ENCODE assay signal across 29 cellular contexts in genomic region chr15:27448234-27448633, GRCh38.
DNase-seq lines count a peak whose midpoint lies in the region; ATAC-seq, FAIRE-seq and TF ChIP-seq lines count a peak whose summit lies in the region.
"Had no signal": no experiment of that assay in that cellular context is flagged by ENCODE, and none has a peak within 500 bp of the region (broad histone marks: within the 10 kb centered on the region; RNA-seq: fewer than 3 reads in every experiment).

No MANE protein-coding gene starts in this region.

- H3K4me2 ChIP-seq in HepG2 (ENCODE audit: low read depth, low read length): no peak overlapping the region
- H3K4me2 ChIP-seq: BLaER1 had no signal

- no peak overlapping the region for H2AFZ ChIP-seq in HepG2 (ENCODE audit: low read length)

- H3K4me1 ChIP-seq in HepG2 (ENCODE audit: insufficient read depth, low read length) (no peaks in the 10 kb centered on the region), right lobe of liver (no peaks in the 10 kb centered on the region), esophagus muscularis mucosa (peaks cover 0 to 11% (median 7%) of the 10 kb centered on the region in 4 donors), foreskin keratinocyte (peaks cover 11% of the 10 kb centered on the region), suprapubic skin (peaks cover 17% of the 10 kb centered on the region), tibial nerve (no peaks in the 10 kb centered on the region), left ventricle myocardium inferior (no peaks in the 10 kb centered on the region)
- H3K4me1 ChIP-seq: BE2C, BLaER1 had no signal

- TF ChIP-seq CTCF in HepG2 (CRISPR knock-in tag; IDR thresholded peaks at IDR 0.05): no peak
- TF ChIP-seq CTCF in right lobe of liver (IDR thresholded peaks at IDR 0.05): no peak
- TF ChIP-seq CTCF in esophagus muscularis mucosa (IDR thresholded peaks at IDR 0.05): no peak
- no peak for TF ChIP-seq CTCF in foreskin keratinocyte (conservative IDR thresholded peaks at IDR 0.05)
- TF ChIP-seq CTCF in suprapubic skin (IDR thresholded peaks at IDR 0.05): no peak
- TF ChIP-seq CTCF in tibial nerve (IDR thresholded peaks at IDR 0.05): no peak
- TF ChIP-seq CTCF in left ventricle myocardium inferior (IDR thresholded peaks at IDR 0.05; ENCODE audit: borderline replicate concordance): no peak

- H3K4me3 ChIP-seq in HepG2 (replicated peaks in 1 of 3; ENCODE audit: insufficient read depth in 1 of 3, low read depth in 2 of 3, low read length in 3 of 3) (no peak overlapping the region), right lobe of liver (no peak overlapping the region), esophagus muscularis mucosa (no peak overlapping the region), suprapubic skin (no peak overlapping the region), tibial nerve (no peak overlapping the region), left ventricle myocardium inferior (no peak overlapping the region)
- H3K4me3 ChIP-seq: BLaER1, GM12878 had no signal

- in situ Hi-C loops in HepG2 (cut with HindIII; ENCODE audit: extremely low pct_ligation_motif_present, low pct_unique_long_range_greater_than_20kb): no loop called here

- TF ChIP-seq POLR2A in HepG2 (IDR thresholded peaks at IDR 0.05; ENCODE audit: insufficient read depth in 1 of 2, low read depth in 2 of 2, low read length in 2 of 2): no peak
- no peak for TF ChIP-seq POLR2A in right lobe of liver (IDR thresholded peaks at IDR 0.05)
- no peak for TF ChIP-seq POLR2A in esophagus muscularis mucosa (IDR thresholded peaks at IDR 0.05; ENCODE audit: low read depth)
- no peak for TF ChIP-seq POLR2A in suprapubic skin (IDR thresholded peaks at IDR 0.05)
- no peak for TF ChIP-seq POLR2A in tibial nerve (IDR thresholded peaks at IDR 0.05)

- H3K79me2 ChIP-seq in HepG2 (ENCODE audit: insufficient read depth, low read length): no peaks in the 10 kb centered on the region

- no peak for FAIRE-seq in HepG2 (lab: Jason Lieb, UNC)
- FAIRE-seq: A204.1, GM12878, GM12892, GM18507 had no signal

- BruUV-seq in HepG2 (replicated peaks; lab: Mats Ljungman, UMichigan): no TSS peak

- H3K36me3 Mint-ChIP-seq in activated T-cell treated with anti-CD3 and anti-CD28 coated beads, Interleukin-2, amount 50 U/mL, for 4 hours (ENCODE audit: insufficient read depth): no peaks in the 10 kb centered on the region
- H3K36me3 Mint-ChIP-seq: CD14-positive monocyte; CD4-positive, alpha-beta memory T cell; CD8-positive, alpha-beta memory T cell had no signal

- CTCF ChIA-PET in HepG2 (lab: Yijun Ruan, JAX; ENCODE audit: low intra/inter-chr PET ratio, low total read pairs): no interaction called here

- no peaks in the 10 kb centered on the region for H4K20me1 ChIP-seq in HepG2 (ENCODE audit: insufficient read depth, low read length)
- H4K20me1 ChIP-seq: BLaER1 had no signal

- WGBS in HepG2 (ENCODE audit: low lambda C conversion rate): under 1% methylated on average over 5 of the region's 5 CpGs
- WGBS in right lobe of liver (ENCODE audit: insufficient coverage, low coverage, low lambda C conversion rate, missing lambda C conversion rate): 61% methylated on average over 5 of the region's 5 CpGs
- WGBS in esophagus muscularis mucosa: 90% methylated on average over 5 of the region's 5 CpGs
- 65% methylated on average over 5 of the region's 5 CpGs for WGBS in suprapubic skin
- WGBS in tibial nerve, 2 donors: 82 to 89% methylated on average over 5 of the region's 5 CpGs

- H3K36me3 ChIP-seq in HepG2 (replicated peaks in 1 of 2; ENCODE audit: control insufficient read depth in 1 of 2, insufficient read depth in 2 of 2, low read length in 2 of 2) (no peaks in the 10 kb centered on the region), right lobe of liver (no peaks in the 10 kb centered on the region), esophagus muscularis mucosa (no peaks in the 10 kb centered on the region), suprapubic skin (no peaks in the 10 kb centered on the region), tibial nerve (no peaks in the 10 kb centered on the region), left ventricle myocardium inferior (no peaks in the 10 kb centered on the region)
- H3K36me3 ChIP-seq: BE2C, BLaER1 had no signal

- H3K27ac ChIP-seq in HepG2 (ENCODE audit: extremely low read length, insufficient read depth, low read length): no peak overlapping the region
- H3K27ac ChIP-seq in right lobe of liver: no peak overlapping the region
- no peak overlapping the region for H3K27ac ChIP-seq in esophagus muscularis mucosa (replicated peaks in 1 of 4)
- H3K27ac ChIP-seq in foreskin keratinocyte: peak overlapping the region; percentile 27
- peak overlapping the region; percentile 7 for H3K27ac ChIP-seq in suprapubic skin
- H3K27ac ChIP-seq in tibial nerve: no peak overlapping the region
- no peak overlapping the region for H3K27ac ChIP-seq in left ventricle myocardium inferior (replicated peaks)
- H3K27ac ChIP-seq: BLaER1 had no signal

- TF ChIP-seq EP300 in HepG2 (IDR thresholded peaks at IDR 0.05; ENCODE audit: low read depth in 2 of 2, low read length in 2 of 2) (no peak), HepG2 (CRISPR knock-in tag; IDR thresholded peaks at IDR 0.05; ENCODE audit: borderline replicate concordance) (no peak), esophagus muscularis mucosa (IDR thresholded peaks at IDR 0.05) (no peak), suprapubic skin (IDR thresholded peaks at IDR 0.05) (no peak), tibial nerve (IDR thresholded peaks at IDR 0.05) (no peak)

- H3K4me3 Mint-ChIP-seq in activated T-cell treated with anti-CD3 and anti-CD28 coated beads, Interleukin-2, amount 50 U/mL, for 4 hours: no peak overlapping the region
- H3K4me3 Mint-ChIP-seq: CD14-positive monocyte; CD4-positive, alpha-beta memory T cell; CD4-positive, CD25-positive, alpha-beta regulatory T cell; CD8-positive, alpha-beta memory T cell had no signal

- intact Hi-C loops in HepG2 (cut with micrococcal nuclease; ENCODE audit: unreplicated experiment) (no loop called here), right lobe of liver (cut with DNase I) (no loop called here), esophagus muscularis mucosa (cut with DNase I) (no loop called here), left ventricle myocardium inferior (cut with micrococcal nuclease) (no loop called here)

- H3K9me3 ChIP-seq in HepG2 (ENCODE audit: low read length) (peaks cover 16% of the 10 kb centered on the region), right lobe of liver (no peaks in the 10 kb centered on the region), esophagus muscularis mucosa (no peaks in the 10 kb centered on the region), suprapubic skin (no peaks in the 10 kb centered on the region), tibial nerve (peaks cover 0 to 7% (median 0%) of the 10 kb centered on the region in 4 donors), left ventricle myocardium inferior (replicated peaks) (peaks cover 5% of the 10 kb centered on the region)

- no peak overlapping the region for H3K9ac ChIP-seq in HepG2 (ENCODE audit: insufficient read depth, low read depth, low read length)
- H3K9ac ChIP-seq: BLaER1 had no signal

- no peaks in the 10 kb centered on the region for H3K27me3 Mint-ChIP-seq in activated T-cell treated with anti-CD3 and anti-CD28 coated beads, Interleukin-2, amount 50 U/mL, for 4 hours (ENCODE audit: low read depth)
- H3K27me3 Mint-ChIP-seq: CD4-positive, CD25-positive, alpha-beta regulatory T cell; CD8-positive, alpha-beta memory T cell had no signal

- H3K27me3 ChIP-seq in HepG2 (ENCODE audit: control insufficient read depth in 1 of 2, insufficient read depth in 2 of 2, low read length in 2 of 2) (no peaks in the 10 kb centered on the region), right lobe of liver (no peaks in the 10 kb centered on the region), esophagus muscularis mucosa (no peaks in the 10 kb centered on the region), foreskin keratinocyte (no peaks in the 10 kb centered on the region), suprapubic skin (no peaks in the 10 kb centered on the region), tibial nerve (no peaks in the 10 kb centered on the region), left ventricle myocardium inferior (ENCODE audit: low read depth) (no peaks in the 10 kb centered on the region)
- H3K27me3 ChIP-seq: BE2C, BLaER1 had no signal

- ATAC-seq in HepG2 (no peak), right lobe of liver (no peak), foreskin keratinocyte (no peak)
- ATAC-seq in activated T-cell treated with anti-CD3 and anti-CD28 coated beads, Interleukin-2, amount 50 U/mL, for 4 hours: no peak
- ATAC-seq: GM12878 had no signal

- POLR2A ChIA-PET in HepG2 (lab: Yijun Ruan, JAX): no interaction called here

- DNase-seq in HepG2 (ENCODE audit: low spot score): no peak
- DNase-seq in right lobe of liver: no peak
- peak; percentile 24 for DNase-seq in esophagus muscularis mucosa (ENCODE audit: extremely low spot score)
- DNase-seq in foreskin keratinocyte: no peak
- DNase-seq in suprapubic skin (ENCODE audit: low spot score in 2 of 2): no peak
- no peak for DNase-seq in tibial nerve (ENCODE audit: low spot score in 2 of 2)
- DNase-seq in activated T-cell treated with anti-CD3 and anti-CD28 coated beads, Interleukin-2, amount 50 U/mL, for 4 hours: no peak
- no peak for DNase-seq in left ventricle myocardium inferior
- DNase-seq: 8988T; ACHN; BE2C; C1 segment of cervical spinal cord; CD4-positive, alpha-beta memory T cell; CD4-positive, CD25-positive, alpha-beta regulatory T cell; CD8-positive, alpha-beta memory T cell; COR-L47; DMS 273 treated with DMSO at 0.1 percent for 48 hours; DMS153; DMS53; DMS79; DND-41; EL; GDM1 had no signal

- TF ChIP-seq RAD21 in HepG2 (CRISPR knock-in tag; IDR thresholded peaks at IDR 0.05): no peak

- peaks cover 9% of the 10 kb centered on the region for H3K9me3 Mint-ChIP-seq in activated T-cell treated with anti-CD3 and anti-CD28 coated beads, Interleukin-2, amount 50 U/mL, for 4 hours

- H3K4me1 Mint-ChIP-seq in activated T-cell treated with anti-CD3 and anti-CD28 coated beads, Interleukin-2, amount 50 U/mL, for 4 hours (ENCODE audit: low read depth): no peaks in the 10 kb centered on the region
- H3K4me1 Mint-ChIP-seq: CD14-positive monocyte; CD4-positive, alpha-beta memory T cell; CD4-positive, CD25-positive, alpha-beta regulatory T cell; CD8-positive, alpha-beta memory T cell had no signal

TF ChIP-seq in HepG2, 621 proteins besides CTCF, POLR2A, EP300 and RAD21:
- TF ChIP-seq ZNF30 (CRISPR knock-in tag; IDR thresholded peaks at IDR 0.05) (no peak), ATF7 (IDR thresholded peaks at IDR 0.05) (peak; percentile 90), ATF7 (CRISPR knock-in tag; IDR thresholded peaks at IDR 0.05) (no peak), CREB1 (IDR thresholded peaks at IDR 0.05) (peak; percentile 77), CREB1 (CRISPR knock-in tag; IDR thresholded peaks at IDR 0.05) (no peak)

Comparison
In these comparisons a context has a peak if more than half of its experiments do, and no peak if none do; other contexts are left out.
1. H3K27ac ChIP-seq: peak in foreskin keratinocyte (single experiment) and suprapubic skin (single experiment); none in HepG2 (single experiment), right lobe of liver (0 of 3), esophagus muscularis mucosa (0 of 4), tibial nerve (0 of 4) and left ventricle myocardium inferior (single experiment).